ENCODE assay signal across 9 cellular contexts in genomic region chr17:969767-970387, GRCh38. TPM values are rescaled to one million over a fixed set of nuclear protein-coding genes. Genes with fewer than 3 reads are reported as not detected.
DNase-seq lines count a peak whose midpoint lies in the region; ATAC-seq and TF ChIP-seq lines count a peak whose summit lies in the region.
"Had no signal": no experiment of that assay in that cellular context is flagged by ENCODE, and none has a peak within 500 bp of the region (broad histone marks: within the 10 kb centered on the region; RNA-seq: fewer than 3 reads in every experiment).

No MANE protein-coding gene starts in this region.

- H3K4me1 Mint-ChIP-seq in endothelial cell (ENCODE audit: unreplicated experiment): peaks cover 4% of the 10 kb centered on the region

- H3K36me3 ChIP-seq in BJ (ENCODE audit: control insufficient read depth, insufficient read depth, low read length): no peaks in the 10 kb centered on the region

- DNase-seq in BJ (ENCODE audit: low read depth) (no peak), NCI-H146 treated with DMSO at 0.1 percent for 48 hours (lab: John Stamatoyannopoulos, UW; ENCODE audit: unreplicated experiment) (peak; percentile 49), endothelial cell (ENCODE audit: low spot score) (no peak), omental fat pad (ENCODE audit: low spot score) (no peak), medulla oblongata (ENCODE audit: extremely low spot score) (no peak), germinal center (ENCODE audit: low spot score) (no peak), lower leg skin (ENCODE audit: low spot score in 2 of 2) (no peak)
- DNase-seq: SIG-M5 had no signal

- peak overlapping the region; percentile 22 for H3K4me3 ChIP-seq in BJ (ENCODE audit: low read depth, low read length)
- H3K4me3 ChIP-seq in lower leg skin (ENCODE audit: low read depth, poor library complexity, severe bottlenecking): no peak overlapping the region

- POLR2A ChIA-PET in BJ (lab: Charles Lee): no interaction called here

- peak overlapping the region; percentile 34 for H3K27ac Mint-ChIP-seq in endothelial cell (ENCODE audit: unreplicated experiment)

- peaks cover 3% of the 10 kb centered on the region for H3K27me3 Mint-ChIP-seq in endothelial cell (ENCODE audit: unreplicated experiment)

- 56 to 57% methylated on average over 19 of the region's 19 CpGs for WGBS in lower leg skin, 2 donors

- H3K4me3 Mint-ChIP-seq in endothelial cell (ENCODE audit: unreplicated experiment): no peak overlapping the region

- TF ChIP-seq POLR2A in lower leg skin (IDR thresholded peaks at IDR 0.05): no peak

- CTCF ChIA-PET in BJ (lab: Yijun Ruan, JAX): interaction anchor here (2.0 kb wide), 1 partner anchor 18 kb away, joined by 5 read pairs; no protein-coding TSS in a partner anchor

- intact Hi-C loops in lower leg skin (cut with DNase I; ENCODE audit: low total_unique reads): no loop called here

- TF ChIP-seq CTCF in BJ (IDR thresholded peaks at IDR 0.05; ENCODE audit: insufficient read depth, low read depth, low read length) (no peak), endothelial cell (IDR thresholded peaks at IDR 0.05; ENCODE audit: unreplicated experiment) (no peak), omental fat pad (IDR thresholded peaks at IDR 0.05) (no peak), lower leg skin (IDR thresholded peaks at IDR 0.05) (no peak)

- peak; percentile 13 for ATAC-seq in omental fat pad (ENCODE audit: low FRiP score)
- no peak for ATAC-seq in GM21515 (IDR thresholded peaks at IDR 0.05; ENCODE audit: unreplicated experiment)

- no peaks in the 10 kb centered on the region for H3K9me3 Mint-ChIP-seq in endothelial cell (ENCODE audit: unreplicated experiment)

- H3K27me3 ChIP-seq in BJ (ENCODE audit: control insufficient read depth, insufficient read depth, low read length): no peaks in the 10 kb centered on the region

- peaks cover 8% of the 10 kb centered on the region for H3K36me3 Mint-ChIP-seq in endothelial cell (ENCODE audit: low read depth, unreplicated experiment)

RNA-seq across cellular contexts. Expression of gene NXN, which starts 9.7 kb away (rescaled TPM):
- polyA plus RNA-seq in BJ (2011; rRNA removed): 65.3 and 88.8 TPM in 2 replicates
- 74.4 and 127 TPM in 2 replicates for polyA minus RNA-seq in BJ (2011; rRNA and poly(A)+ RNA removed)
- total RNA-seq in endothelial cell (ENCODE audit: unreplicated experiment): 53.9 TPM
- 10 to 100 TPM in 3 of 4 donors, 1 to 10 TPM in 1; 6.8 to 16.6 (median 11.1) TPM for total RNA-seq in omental fat pad
- total RNA-seq in lower leg skin: 10 to 100 TPM; 11.3 to 51.6 (median 31.8) TPM

RNA-seq across cellular contexts. Expression of gene TIMM22, which starts 27.1 kb away (rescaled TPM):
- 12.6 and 14.3 TPM in 2 replicates for polyA plus RNA-seq in BJ (2011; rRNA removed)
- 8.1 and 10.8 TPM in 2 replicates for polyA minus RNA-seq in BJ (2011; rRNA and poly(A)+ RNA removed)
- total RNA-seq in endothelial cell (ENCODE audit: unreplicated experiment): 17.1 TPM
- 10 to 100 TPM; 10.9 to 18.3 (median 13.4) TPM for total RNA-seq in omental fat pad
- 10 to 100 TPM; 11.7 to 15.7 (median 13.9) TPM for total RNA-seq in lower leg skin
